ENCODE assay signal across 1 cellular context in the genomic region with DNA sequence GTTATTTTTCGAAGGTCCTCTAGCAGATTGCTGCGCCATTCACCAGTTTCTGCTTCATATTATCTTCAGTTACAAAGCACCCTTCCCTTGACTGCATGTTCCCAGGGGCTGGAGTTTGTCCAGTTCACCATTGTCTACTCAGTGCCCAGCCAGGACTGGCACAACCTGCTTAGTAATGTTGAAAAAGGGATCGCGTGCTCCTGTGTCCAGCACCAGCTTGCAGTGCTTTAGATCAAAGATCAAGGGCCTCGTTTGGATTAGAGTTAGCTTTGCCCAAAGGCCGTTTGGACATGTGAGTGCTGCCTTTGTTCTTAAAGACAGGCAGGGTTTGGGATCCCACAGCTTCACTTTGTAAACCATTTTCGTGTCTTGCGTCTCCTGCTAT.
TF ChIP-seq lines count a peak whose summit lies in the region.

No MANE protein-coding gene starts in this region.

TF ChIP-seq in WTC11, 78 proteins besides CTCF, POLR2A, EP300 and RAD21 (continued from another document):
- TF ChIP-seq, protein P1, sequence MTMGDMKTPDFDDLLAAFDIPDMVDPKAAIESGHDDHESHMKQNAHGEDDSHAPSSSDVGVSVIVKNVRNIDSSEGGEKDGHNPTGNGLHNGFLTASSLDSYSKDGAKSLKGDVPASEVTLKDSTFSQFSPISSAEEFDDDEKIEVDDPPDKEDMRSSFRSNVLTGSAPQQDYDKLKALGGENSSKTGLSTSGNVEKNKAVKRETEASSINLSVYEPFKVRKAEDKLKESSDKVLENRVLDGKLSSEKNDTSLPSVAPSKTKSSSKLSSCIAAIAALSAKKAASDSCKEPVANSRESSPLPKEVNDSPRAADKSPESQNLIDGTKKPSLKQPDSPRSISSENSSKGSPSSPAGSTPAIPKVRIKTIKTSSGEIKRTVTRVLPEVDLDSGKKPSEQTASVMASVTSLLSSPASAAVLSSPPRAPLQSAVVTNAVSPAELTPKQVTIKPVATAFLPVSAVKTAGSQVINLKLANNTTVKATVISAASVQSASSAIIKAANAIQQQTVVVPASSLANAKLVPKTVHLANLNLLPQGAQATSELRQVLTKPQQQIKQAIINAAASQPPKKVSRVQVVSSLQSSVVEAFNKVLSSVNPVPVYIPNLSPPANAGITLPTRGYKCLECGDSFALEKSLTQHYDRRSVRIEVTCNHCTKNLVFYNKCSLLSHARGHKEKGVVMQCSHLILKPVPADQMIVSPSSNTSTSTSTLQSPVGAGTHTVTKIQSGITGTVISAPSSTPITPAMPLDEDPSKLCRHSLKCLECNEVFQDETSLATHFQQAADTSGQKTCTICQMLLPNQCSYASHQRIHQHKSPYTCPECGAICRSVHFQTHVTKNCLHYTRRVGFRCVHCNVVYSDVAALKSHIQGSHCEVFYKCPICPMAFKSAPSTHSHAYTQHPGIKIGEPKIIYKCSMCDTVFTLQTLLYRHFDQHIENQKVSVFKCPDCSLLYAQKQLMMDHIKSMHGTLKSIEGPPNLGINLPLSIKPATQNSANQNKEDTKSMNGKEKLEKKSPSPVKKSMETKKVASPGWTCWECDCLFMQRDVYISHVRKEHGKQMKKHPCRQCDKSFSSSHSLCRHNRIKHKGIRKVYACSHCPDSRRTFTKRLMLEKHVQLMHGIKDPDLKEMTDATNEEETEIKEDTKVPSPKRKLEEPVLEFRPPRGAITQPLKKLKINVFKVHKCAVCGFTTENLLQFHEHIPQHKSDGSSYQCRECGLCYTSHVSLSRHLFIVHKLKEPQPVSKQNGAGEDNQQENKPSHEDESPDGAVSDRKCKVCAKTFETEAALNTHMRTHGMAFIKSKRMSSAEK (CRISPR knock-in tag; IDR thresholded peaks at IDR 0.05; ENCODE audit: borderline replicate concordance) = no peak
- TF ChIP-seq, protein P2, sequence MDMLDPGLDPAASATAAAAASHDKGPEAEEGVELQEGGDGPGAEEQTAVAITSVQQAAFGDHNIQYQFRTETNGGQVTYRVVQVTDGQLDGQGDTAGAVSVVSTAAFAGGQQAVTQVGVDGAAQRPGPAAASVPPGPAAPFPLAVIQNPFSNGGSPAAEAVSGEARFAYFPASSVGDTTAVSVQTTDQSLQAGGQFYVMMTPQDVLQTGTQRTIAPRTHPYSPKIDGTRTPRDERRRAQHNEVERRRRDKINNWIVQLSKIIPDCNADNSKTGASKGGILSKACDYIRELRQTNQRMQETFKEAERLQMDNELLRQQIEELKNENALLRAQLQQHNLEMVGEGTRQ (CRISPR knock-in tag; IDR thresholded peaks at IDR 0.05) = no peak
- TF ChIP-seq, protein P3, sequence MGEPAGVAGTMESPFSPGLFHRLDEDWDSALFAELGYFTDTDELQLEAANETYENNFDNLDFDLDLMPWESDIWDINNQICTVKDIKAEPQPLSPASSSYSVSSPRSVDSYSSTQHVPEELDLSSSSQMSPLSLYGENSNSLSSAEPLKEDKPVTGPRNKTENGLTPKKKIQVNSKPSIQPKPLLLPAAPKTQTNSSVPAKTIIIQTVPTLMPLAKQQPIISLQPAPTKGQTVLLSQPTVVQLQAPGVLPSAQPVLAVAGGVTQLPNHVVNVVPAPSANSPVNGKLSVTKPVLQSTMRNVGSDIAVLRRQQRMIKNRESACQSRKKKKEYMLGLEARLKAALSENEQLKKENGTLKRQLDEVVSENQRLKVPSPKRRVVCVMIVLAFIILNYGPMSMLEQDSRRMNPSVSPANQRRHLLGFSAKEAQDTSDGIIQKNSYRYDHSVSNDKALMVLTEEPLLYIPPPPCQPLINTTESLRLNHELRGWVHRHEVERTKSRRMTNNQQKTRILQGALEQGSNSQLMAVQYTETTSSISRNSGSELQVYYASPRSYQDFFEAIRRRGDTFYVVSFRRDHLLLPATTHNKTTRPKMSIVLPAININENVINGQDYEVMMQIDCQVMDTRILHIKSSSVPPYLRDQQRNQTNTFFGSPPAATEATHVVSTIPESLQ (CRISPR knock-in tag; IDR thresholded peaks at IDR 0.05) = no peak
- TF ChIP-seq, protein P4, sequence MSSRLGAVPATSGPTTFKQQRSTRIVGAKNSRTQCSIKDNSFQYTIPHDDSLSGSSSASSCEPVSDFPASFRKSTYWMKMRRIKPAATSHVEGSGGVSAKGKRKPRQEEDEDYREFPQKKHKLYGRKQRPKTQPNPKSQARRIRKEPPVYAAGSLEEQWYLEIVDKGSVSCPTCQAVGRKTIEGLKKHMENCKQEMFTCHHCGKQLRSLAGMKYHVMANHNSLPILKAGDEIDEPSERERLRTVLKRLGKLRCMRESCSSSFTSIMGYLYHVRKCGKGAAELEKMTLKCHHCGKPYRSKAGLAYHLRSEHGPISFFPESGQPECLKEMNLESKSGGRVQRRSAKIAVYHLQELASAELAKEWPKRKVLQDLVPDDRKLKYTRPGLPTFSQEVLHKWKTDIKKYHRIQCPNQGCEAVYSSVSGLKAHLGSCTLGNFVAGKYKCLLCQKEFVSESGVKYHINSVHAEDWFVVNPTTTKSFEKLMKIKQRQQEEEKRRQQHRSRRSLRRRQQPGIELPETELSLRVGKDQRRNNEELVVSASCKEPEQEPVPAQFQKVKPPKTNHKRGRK (CRISPR knock-in tag; IDR thresholded peaks at IDR 0.05; ENCODE audit: borderline replicate concordance) = no peak
- no peak for TF ChIP-seq HMGXB4 (CRISPR knock-in tag; IDR thresholded peaks at IDR 0.05)
- TF ChIP-seq, protein P5, sequence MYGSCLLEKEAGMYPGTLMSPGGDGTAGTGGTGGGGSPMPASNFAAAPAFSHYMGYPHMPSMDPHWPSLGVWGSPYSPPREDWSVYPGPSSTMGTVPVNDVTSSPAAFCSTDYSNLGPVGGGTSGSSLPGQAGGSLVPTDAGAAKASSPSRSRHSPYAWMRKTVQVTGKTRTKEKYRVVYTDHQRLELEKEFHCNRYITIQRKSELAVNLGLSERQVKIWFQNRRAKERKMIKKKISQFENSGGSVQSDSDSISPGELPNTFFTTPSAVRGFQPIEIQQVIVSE (CRISPR knock-in tag; IDR thresholded peaks at IDR 0.05; ENCODE audit: borderline replicate concordance) = no peak
- TF ChIP-seq CBFB (CRISPR knock-in tag; IDR thresholded peaks at IDR 0.05; ENCODE audit: low read depth) = no peak
- TF ChIP-seq HMGA2 (CRISPR knock-in tag; IDR thresholded peaks at IDR 0.05) = no peak
- no peak for TF ChIP-seq SOX15 (CRISPR knock-in tag; IDR thresholded peaks at IDR 0.05)
